15 cellular contexts compared by ENCODE assay signal in the genomic region with DNA sequence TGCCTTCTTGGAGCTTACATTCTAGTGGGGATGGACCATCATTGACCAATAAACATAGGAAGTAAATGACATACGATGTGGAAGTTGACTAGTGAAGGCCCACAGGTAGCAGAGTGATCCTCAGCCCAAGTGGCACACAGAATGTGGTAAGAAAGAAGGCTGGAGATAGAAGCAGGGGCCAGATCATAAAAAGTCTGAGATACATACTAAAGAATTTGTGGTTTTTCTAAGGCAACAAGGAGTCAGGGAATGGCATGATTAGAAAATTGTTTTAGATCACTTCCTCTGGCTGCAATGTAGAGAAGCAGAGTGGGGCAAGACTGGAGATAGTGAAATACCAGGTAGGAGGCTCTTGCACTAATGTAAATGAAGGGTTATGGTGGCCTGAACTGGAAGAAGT.
DNase-seq lines count a peak whose midpoint lies in the region; ATAC-seq, FAIRE-seq and TF ChIP-seq lines count a peak whose summit lies in the region.
"Had no signal": no experiment of that assay in that cellular context is flagged by ENCODE, and none has a peak within 500 bp of the region (broad histone marks: within the 10 kb centered on the region; RNA-seq: fewer than 3 reads in every experiment).

No MANE protein-coding gene starts in this region.

- peaks cover 37% of the 10 kb centered on the region for H3K36me3 ChIP-seq in astrocyte (ENCODE audit: insufficient read depth, low read length)

- H3K36me3 Mint-ChIP-seq in activated T-cell treated with anti-CD3 and anti-CD28 coated beads, Interleukin-2, amount 50 U/mL, for 24 hours (ENCODE audit: low read depth): peaks cover 82% of the 10 kb centered on the region
- peaks cover 64% of the 10 kb centered on the region for H3K36me3 Mint-ChIP-seq in HFFc6 (ENCODE audit: low read depth)
- H3K36me3 Mint-ChIP-seq in astrocyte (ENCODE audit: low read depth, unreplicated experiment): peaks cover 55% of the 10 kb centered on the region
- peaks cover 48 to 72% of the 10 kb centered on the region in 2 donors for H3K36me3 Mint-ChIP-seq in naive B cell

- H2AFZ ChIP-seq in astrocyte (ENCODE audit: low read depth, low read length): no peak overlapping the region

- H3K4me3 Mint-ChIP-seq in activated T-cell treated with anti-CD3 and anti-CD28 coated beads, Interleukin-2, amount 50 U/mL, for 24 hours: no peak overlapping the region
- no peak overlapping the region for H3K4me3 Mint-ChIP-seq in HFFc6
- no peak overlapping the region for H3K4me3 Mint-ChIP-seq in astrocyte (ENCODE audit: unreplicated experiment)
- H3K4me3 Mint-ChIP-seq in naive B cell: no peak overlapping the region

- no peaks in the 10 kb centered on the region for H3K27me3 Mint-ChIP-seq in activated T-cell treated with anti-CD3 and anti-CD28 coated beads, Interleukin-2, amount 50 U/mL, for 24 hours
- no peaks in the 10 kb centered on the region for H3K27me3 Mint-ChIP-seq in HFFc6 (ENCODE audit: insufficient read depth)
- H3K27me3 Mint-ChIP-seq in astrocyte (ENCODE audit: low read depth, unreplicated experiment): no peaks in the 10 kb centered on the region
- H3K27me3 Mint-ChIP-seq in naive B cell: no peaks in the 10 kb centered on the region

- no peak overlapping the region for H3K4me2 ChIP-seq in astrocyte (ENCODE audit: low read length)

- no peak for TF ChIP-seq CTCF in HFFc6 (IDR thresholded peaks at IDR 0.05)
- no peak for TF ChIP-seq CTCF in astrocyte (IDR thresholded peaks at IDR 0.05; ENCODE audit: insufficient read depth, low read depth, low read length)

- DNase-seq in activated T-cell treated with anti-CD3 and anti-CD28 coated beads, Interleukin-2, amount 50 U/mL, for 24 hours: no peak
- no peak for DNase-seq in activated T-cell treated with anti-CD3 and anti-CD28 coated beads, Interleukin-2, amount 50 U/mL, for 48 hours
- DNase-seq in HFFc6: peak; percentile 41
- DNase-seq in astrocyte (ENCODE audit: low read depth): peak; percentile 44
- no peak for DNase-seq in naive B cell
- no peak for DNase-seq in inferior parietal cortex (ENCODE audit: extremely low spot score)
- DNase-seq in cerebellum (ENCODE audit: low spot score): no peak
- DNase-seq in foreskin melanocyte: no peak
- DNase-seq: activated CD4-positive, CD25-positive, alpha-beta regulatory T cell treated with anti-CD3 and anti-CD28 coated beads, Interleukin-2, amount 50 U/mL, for 72 hours; cortex of kidney; heart right ventricle; left colon; NCI-H1092; stimulated activated naive CD4-positive, alpha-beta T cell had no signal

- ATAC-seq in naive B cell (ENCODE audit: low read depth in 2 of 2): no peak
- ATAC-seq: heart right ventricle, left colon had no signal

- H3K4me1 ChIP-seq in astrocyte (ENCODE audit: insufficient read depth, low read length): peaks cover 3% of the 10 kb centered on the region

- H3K4me1 Mint-ChIP-seq in activated T-cell treated with anti-CD3 and anti-CD28 coated beads, Interleukin-2, amount 50 U/mL, for 24 hours (ENCODE audit: low read depth): peaks cover 45% of the 10 kb centered on the region
- H3K4me1 Mint-ChIP-seq in HFFc6 (ENCODE audit: low read depth) (peaks cover 20% of the 10 kb centered on the region), astrocyte (ENCODE audit: low read depth, unreplicated experiment) (no peaks in the 10 kb centered on the region), naive B cell (peaks cover 10 to 16% (median 14%) of the 10 kb centered on the region in 3 donors)

- no peak overlapping the region for H3K4me3 ChIP-seq in astrocyte (ENCODE audit: insufficient read depth, low read depth, low read length)
- H3K4me3 ChIP-seq: heart right ventricle had no signal

- H3K9me3 ChIP-seq in astrocyte (ENCODE audit: insufficient read depth, low read depth, low read length): peaks cover 8% of the 10 kb centered on the region

- H3K79me2 ChIP-seq in astrocyte (ENCODE audit: insufficient read depth, low read length): no peaks in the 10 kb centered on the region

- no peak overlapping the region for H3K9ac ChIP-seq in astrocyte (ENCODE audit: low read length)

- H3K9me3 Mint-ChIP-seq in activated T-cell treated with anti-CD3 and anti-CD28 coated beads, Interleukin-2, amount 50 U/mL, for 24 hours: peaks cover 19% of the 10 kb centered on the region
- peaks cover 21% of the 10 kb centered on the region for H3K9me3 Mint-ChIP-seq in HFFc6
- H3K9me3 Mint-ChIP-seq in astrocyte (ENCODE audit: unreplicated experiment): peaks cover 8% of the 10 kb centered on the region
- H3K9me3 Mint-ChIP-seq in naive B cell: peaks cover 13 to 25% (median 19%) of the 10 kb centered on the region in 7 donors

- no peak overlapping the region for H3K27ac ChIP-seq in astrocyte (ENCODE audit: low read depth, low read length)
- H3K27ac ChIP-seq: RWPE1 had no signal

- no peaks in the 10 kb centered on the region for H3K27me3 ChIP-seq in astrocyte (ENCODE audit: insufficient read depth, low read length)
- H3K27me3 ChIP-seq: heart right ventricle had no signal

- no peaks in the 10 kb centered on the region for H4K20me1 ChIP-seq in astrocyte (ENCODE audit: insufficient read depth, low read length)

- no peak for FAIRE-seq in astrocyte (lab: Jason Lieb, UNC)

- H3K27ac Mint-ChIP-seq in activated T-cell treated with anti-CD3 and anti-CD28 coated beads, Interleukin-2, amount 50 U/mL, for 24 hours: peak overlapping the region; percentile 20
- H3K27ac Mint-ChIP-seq in HFFc6: peak overlapping the region; percentile 67
- H3K27ac Mint-ChIP-seq in astrocyte (ENCODE audit: unreplicated experiment): no peak overlapping the region
- H3K27ac Mint-ChIP-seq in naive B cell: peak overlapping the region in 5 of 6 donors; percentile 0 to 59 (median 24)

Comparison
In these comparisons a context has a peak if more than half of its experiments do, and no peak if none do; other contexts are left out.
1. DNase-seq: peak in HFFc6 (single experiment) and astrocyte (single experiment); none in activated T-cell treated with anti-CD3 and anti-CD28 coated beads, Interleukin-2, amount 50 U/mL, for 24 hours (single experiment), activated T-cell treated with anti-CD3 and anti-CD28 coated beads, Interleukin-2, amount 50 U/mL, for 48 hours (0 of 2), naive B cell (single experiment), inferior parietal cortex (single experiment), cerebellum (single experiment) and foreskin melanocyte (single experiment).